In genomic region chr19:18439025-18439909, GRCh38 we compare ENCODE assay signal across 10 cellular contexts. TPM values are rescaled to one million over a fixed set of nuclear protein-coding genes. Genes with fewer than 3 reads are reported as not detected.
DNase-seq lines count a peak whose midpoint lies in the region; ATAC-seq and TF ChIP-seq lines count a peak whose summit lies in the region.
"Had no signal": no experiment of that assay in that cellular context is flagged by ENCODE, and none has a peak within 500 bp of the region (broad histone marks: within the 10 kb centered on the region; RNA-seq: fewer than 3 reads in every experiment).

No MANE protein-coding gene starts in this region.

- H3K9me3 ChIP-seq in HAP-1 (no peaks in the 10 kb centered on the region), SJCRH30 (replicated peaks) (no peaks in the 10 kb centered on the region), gastrocnemius medialis (no peaks in the 10 kb centered on the region)

- peaks cover 24% of the 10 kb centered on the region for H3K36me3 ChIP-seq in HAP-1 (replicated peaks)
- H3K36me3 ChIP-seq in SJCRH30, result no peaks in the 10 kb centered on the region
- peaks cover 0 to 15% of the 10 kb centered on the region in 2 donors for H3K36me3 ChIP-seq in gastrocnemius medialis

- DNase-seq in HAP-1 (ENCODE audit: low spot score in 2 of 2) (peak; percentile 38 to 79), SJCRH30 (peak; percentile 53 to 61), fibroblast of the aortic adventitia (ENCODE audit: low read depth) (peak; percentile 45), gastrocnemius medialis (no peak)
- DNase-seq in activated CD8-positive, alpha-beta memory T cell treated with anti-CD3 and anti-CD28 coated beads, Interleukin-2, amount 50 U/mL, for 48 hours, result no peak
- DNase-seq: NCI-H187 treated with DMSO at 0.1 percent for 48 hours had no signal

- ATAC-seq in gastrocnemius medialis (no peak), GM18519 (IDR thresholded peaks at IDR 0.05; ENCODE audit: low FRiP score, unreplicated experiment) (no peak), GM21737 (IDR thresholded peaks at IDR 0.05; ENCODE audit: unreplicated experiment) (no peak)
- ATAC-seq: stimulated activated memory B cell treated with anti-CD40 and anti-IgM and Interleukin-4, amounts not matched to agents 10 μg/mL and 1 μg/mL and 100 μg/mL, for 72 hours had no signal

- H3K27ac ChIP-seq in SJCRH30 (no peak overlapping the region), gastrocnemius medialis (peak overlapping the region; percentile 7 to 79 (median 70))

- H3K4me3 ChIP-seq in HAP-1, result no peak overlapping the region
- no peak overlapping the region for H3K4me3 ChIP-seq in SJCRH30
- no peak overlapping the region for H3K4me3 ChIP-seq in fibroblast of the aortic adventitia (ENCODE audit: low read depth, low read length)
- H3K4me3 ChIP-seq in gastrocnemius medialis, result no peak overlapping the region

- TF ChIP-seq CTCF in fibroblast of the aortic adventitia (IDR thresholded peaks at IDR 0.05; ENCODE audit: insufficient read depth, low read length) (no peak), gastrocnemius medialis (IDR thresholded peaks at IDR 0.05 in 4 of 5, conservative IDR thresholded peaks at IDR 0.05 in 1 of 5) (no peak)

- H3K27me3 ChIP-seq in HAP-1 (ENCODE audit: low read depth), result no peaks in the 10 kb centered on the region
- H3K27me3 ChIP-seq in SJCRH30, result no peaks in the 10 kb centered on the region
- peaks cover 9 to 19% (median 13%) of the 10 kb centered on the region in 3 donors for H3K27me3 ChIP-seq in gastrocnemius medialis

- intact Hi-C loops in gastrocnemius medialis (cut with DNase I; ENCODE audit: low total_unique reads), result no loop called here

- TF ChIP-seq POLR2A in gastrocnemius medialis (IDR thresholded peaks at IDR 0.05), result no peak

- H3K4me1 ChIP-seq in HAP-1 (peaks cover 21% of the 10 kb centered on the region), SJCRH30 (peaks cover 39% of the 10 kb centered on the region), gastrocnemius medialis (peaks cover 7 to 14% of the 10 kb centered on the region in 2 donors)

- in situ Hi-C loops in HAP-1 (cut with MboI; ENCODE audit: low sequenced_read_pairs) (no loop called here), gastrocnemius medialis (cut with MboI; ENCODE audit: low sequenced_read_pairs in 4 of 4) (no loop called here)

RNA-seq across cellular contexts. Expression of gene ISYNA1, which starts 1.3 kb away (rescaled TPM):
- total RNA-seq in SJCRH30 (2014; rRNA removed; shearing (Covaris generic)), result 7.4 and 7.5 TPM in 2 replicates
- total RNA-seq in fibroblast of the aortic adventitia (ENCODE audit: low replicate concordance), result 6.3 and 42.1 TPM in 2 replicates
- total RNA-seq in gastrocnemius medialis, result 10 to 100 TPM in 1 of 4 donors, 1 to 10 TPM in 3; 5.1 to 29.1 (median 7.8) TPM

RNA-seq across cellular contexts. Expression of gene SSBP4, which starts 20.1 kb away (rescaled TPM):
- 63.0 and 73.0 TPM in 2 replicates for total RNA-seq in SJCRH30 (2014; rRNA removed; shearing (Covaris generic))
- total RNA-seq in fibroblast of the aortic adventitia (ENCODE audit: low replicate concordance), result 66.7 and 76.4 TPM in 2 replicates
- total RNA-seq in gastrocnemius medialis, result 10 to 100 TPM; 24.7 to 65.2 (median 44.1) TPM

RNA-seq across cellular contexts. Expression of gene LRRC25, which starts 41.8 kb away (rescaled TPM):
- total RNA-seq in SJCRH30 (2014; rRNA removed; shearing (Covaris generic)), result not detected in 2 replicates
- total RNA-seq in fibroblast of the aortic adventitia (ENCODE audit: low replicate concordance) (0.09 TPM in 1 of 2 replicates, not detected in the other), gastrocnemius medialis (1 to 10 TPM in 3 of 4 donors, under 1 TPM in 1; 0.34 to 4.2 (median 2.3) TPM)
- total RNA-seq: lung microvascular endothelial cell had no signal

RNA-seq across cellular contexts. Expression of gene GDF15, which starts 53.3 kb away (rescaled TPM):
- 17.5 and 27.1 TPM in 2 replicates for total RNA-seq in SJCRH30 (2014; rRNA removed; shearing (Covaris generic))
- total RNA-seq in fibroblast of the aortic adventitia (ENCODE audit: low replicate concordance) (23.8 and 27.6 TPM in 2 replicates), gastrocnemius medialis (1 to 10 TPM in 2 of 4 donors, not detected in 2; 1.4 to 2.7 TPM)

Comparison
In these comparisons a context has a peak if more than half of its experiments do, and no peak if none do; other contexts are left out.
1. DNase-seq: peak in HAP-1 (2 of 2), SJCRH30 (2 of 2) and fibroblast of the aortic adventitia (single experiment); none in gastrocnemius medialis (0 of 2) and activated CD8-positive, alpha-beta memory T cell treated with anti-CD3 and anti-CD28 coated beads, Interleukin-2, amount 50 U/mL, for 48 hours (single experiment).